In genomic region chr6:47376930-47377329, GRCh38 we compare ENCODE assay signal across 17 cellular contexts.
A peak's percentile ranks its signal among the peaks of the same experiment; 100 is the strongest.
DNase-seq lines count a peak whose midpoint lies in the region; ATAC-seq lines count a peak whose summit lies in the region.
"Had no signal": no experiment of that assay in that cellular context is flagged by ENCODE, and none has a peak within 500 bp of the region (broad histone marks: within the 10 kb centered on the region; RNA-seq: fewer than 3 reads in every experiment).

No MANE protein-coding gene starts in this region.

- H3K9me3 Mint-ChIP-seq in activated CD8-positive, alpha-beta memory T cell treated with anti-CD3 and anti-CD28 coated beads, Interleukin-2, amount 10 ng/mL, durations not matched to agents 7 days and 5 days (ENCODE audit: low read depth), result no peaks in the 10 kb centered on the region
- no peaks in the 10 kb centered on the region for H3K9me3 Mint-ChIP-seq in T-helper 2 cell treated with Interferon-gamma antibody and Interleukin-4, amounts not matched to agents 5 μg/mL and 100 μg/mL, for 36 hours
- H3K9me3 Mint-ChIP-seq: activated T-cell treated with anti-CD3 and anti-CD28 coated beads, Interleukin-2, amount 50 U/mL, for 24 hours had no signal

- peak; percentile 42 for DNase-seq in activated CD8-positive, alpha-beta memory T cell treated with anti-CD3 and anti-CD28 coated beads, Interleukin-2, amount 10 ng/mL, durations not matched to agents 7 days and 5 days
- DNase-seq in activated CD8-positive, alpha-beta memory T cell treated with anti-CD3 and anti-CD28 coated beads for 24 hours, result no peak
- DNase-seq in T-helper 2 cell treated with Interferon-gamma antibody and Interleukin-4, amounts not matched to agents 5 μg/mL and 100 μg/mL, for 36 hours (ENCODE audit: low spot score), result no peak
- no peak for DNase-seq in stimulated activated naive CD8-positive, alpha-beta T cell treated with anti-CD3 and anti-CD28 coated beads, Interleukin-15, Interleukin-2, amounts not matched to agents 100 U/mL and 50 U/mL, for 24 hours
- no peak for DNase-seq in middle frontal gyrus (ENCODE audit: extremely low spot score, low spot score)
- no peak for DNase-seq in SIG-M5 treated with dmso at 0.1 percent for 504 hours (lab: John Stamatoyannopoulos, UW; ENCODE audit: unreplicated experiment)
- DNase-seq in NCI-H2196 treated with DMSO at 0.1 percent for 48 hours (lab: John Stamatoyannopoulos, UW; ENCODE audit: unreplicated experiment), result no peak
- DNase-seq: activated T-cell treated with anti-CD3 and anti-CD28 coated beads, Interleukin-2, amount 50 U/mL, for 24 hours; amniotic stem cell; HCEC 1CT; right cardiac atrium; stimulated activated CD4-positive, alpha-beta T cell treated with anti-CD3 and anti-CD28 coated beads, Interleukin-2, amount 100 ng/mL, for 24 hours; stimulated activated CD8-positive, alpha-beta memory T cell treated with anti-CD3 and anti-CD28 coated beads, Interleukin-4, amount 100 ng/mL, for 48 hours; SW 1271; thyroid gland had no signal

- no peaks in the 10 kb centered on the region for H3K36me3 Mint-ChIP-seq in activated CD8-positive, alpha-beta memory T cell treated with anti-CD3 and anti-CD28 coated beads, Interleukin-2, amount 10 ng/mL, durations not matched to agents 7 days and 5 days
- no peaks in the 10 kb centered on the region for H3K36me3 Mint-ChIP-seq in T-helper 2 cell treated with Interferon-gamma antibody and Interleukin-4, amounts not matched to agents 5 μg/mL and 100 μg/mL, for 36 hours (ENCODE audit: low read depth)

- CTCF ChIA-PET in activated CD8-positive, alpha-beta memory T cell treated with anti-CD3 and anti-CD28 coated beads, Interleukin-2, amount 10 ng/mL, durations not matched to agents 7 days and 5 days (lab: Charles Lee), result no interaction called here

- ATAC-seq in activated CD8-positive, alpha-beta memory T cell treated with anti-CD3 and anti-CD28 coated beads, Interleukin-2, amount 10 ng/mL, durations not matched to agents 7 days and 5 days, result peak; percentile 49
- peak; percentile 58 for ATAC-seq in HG02623 (IDR thresholded peaks at IDR 0.05; ENCODE audit: unreplicated experiment)
- ATAC-seq in stimulated activated naive CD8-positive, alpha-beta T cell treated with anti-CD3 and anti-CD28 coated beads, Interleukin-15, Interleukin-2, amounts not matched to agents 100 U/mL and 50 U/mL, for 24 hours, result peak; percentile 43
- ATAC-seq: right cardiac atrium had no signal

- H3K4me1 Mint-ChIP-seq in activated CD8-positive, alpha-beta memory T cell treated with anti-CD3 and anti-CD28 coated beads, Interleukin-2, amount 10 ng/mL, durations not matched to agents 7 days and 5 days, result peaks cover 2% of the 10 kb centered on the region
- peaks cover 7% of the 10 kb centered on the region for H3K4me1 Mint-ChIP-seq in T-helper 2 cell treated with Interferon-gamma antibody and Interleukin-4, amounts not matched to agents 5 μg/mL and 100 μg/mL, for 36 hours (ENCODE audit: low read depth)
- H3K4me1 Mint-ChIP-seq: neural crest cell had no signal

- no peak overlapping the region for H3K4me3 Mint-ChIP-seq in activated CD8-positive, alpha-beta memory T cell treated with anti-CD3 and anti-CD28 coated beads, Interleukin-2, amount 10 ng/mL, durations not matched to agents 7 days and 5 days
- peak overlapping the region; percentile 61 for H3K4me3 Mint-ChIP-seq in T-helper 2 cell treated with Interferon-gamma antibody and Interleukin-4, amounts not matched to agents 5 μg/mL and 100 μg/mL, for 36 hours
- H3K4me3 Mint-ChIP-seq: activated T-cell treated with anti-CD3 and anti-CD28 coated beads, Interleukin-2, amount 50 U/mL, for 24 hours; neural crest cell had no signal

- H3K27me3 Mint-ChIP-seq in activated CD8-positive, alpha-beta memory T cell treated with anti-CD3 and anti-CD28 coated beads, Interleukin-2, amount 10 ng/mL, durations not matched to agents 7 days and 5 days, result peaks cover 13% of the 10 kb centered on the region
- H3K27me3 Mint-ChIP-seq in T-helper 2 cell treated with Interferon-gamma antibody and Interleukin-4, amounts not matched to agents 5 μg/mL and 100 μg/mL, for 36 hours (ENCODE audit: low read depth), result peaks cover 12% of the 10 kb centered on the region

- H3K27ac Mint-ChIP-seq in activated CD8-positive, alpha-beta memory T cell treated with anti-CD3 and anti-CD28 coated beads, Interleukin-2, amount 10 ng/mL, durations not matched to agents 7 days and 5 days, result peak overlapping the region; percentile 36
- H3K27ac Mint-ChIP-seq in T-helper 2 cell treated with Interferon-gamma antibody and Interleukin-4, amounts not matched to agents 5 μg/mL and 100 μg/mL, for 36 hours, result no peak overlapping the region
- H3K27ac Mint-ChIP-seq: activated T-cell treated with anti-CD3 and anti-CD28 coated beads, Interleukin-2, amount 50 U/mL, for 24 hours had no signal
